Comparison of ENCODE assay signal across 8 cellular contexts in the genomic region with DNA sequence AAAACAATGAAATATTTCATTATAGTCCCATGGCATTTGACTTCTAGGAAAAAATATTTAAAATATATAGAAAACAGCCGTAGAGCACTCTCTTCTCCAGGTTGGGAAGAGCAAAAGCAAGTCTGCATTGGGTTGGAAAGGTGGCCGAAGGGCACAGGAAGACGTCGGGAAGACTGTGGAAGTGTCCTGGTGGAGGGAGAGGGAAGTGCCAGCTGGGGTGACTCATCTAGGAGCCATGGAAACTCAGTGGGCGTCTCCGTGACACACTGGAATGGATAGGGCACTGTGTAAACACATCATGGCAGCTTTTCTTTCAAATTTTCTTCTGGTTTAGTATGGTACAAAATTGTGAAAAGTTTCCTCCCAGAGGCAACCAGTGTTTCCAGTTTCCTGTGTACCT. TPM values are rescaled to one million over a fixed set of nuclear protein-coding genes. Genes with fewer than 3 reads are reported as not detected.
DNase-seq lines count a peak whose midpoint lies in the region; ATAC-seq and TF ChIP-seq lines count a peak whose summit lies in the region.

No MANE protein-coding gene starts in this region.

- ATAC-seq in left colon, result peak; percentile 100
- peak; percentile 95 for ATAC-seq in upper lobe of right lung
- no peak for ATAC-seq in T-cell (replicated peaks in 1 of 4)
- ATAC-seq in HG02763 (IDR thresholded peaks at IDR 0.05; ENCODE audit: unreplicated experiment), result no peak

- peaks cover 27% of the 10 kb centered on the region for H3K79me2 ChIP-seq in ACC112 (ENCODE audit: control insufficient read depth, insufficient read depth, low read length, unreplicated experiment)

- H3K27me3 ChIP-seq in ACC112 (ENCODE audit: insufficient read depth, low read length) (no peaks in the 10 kb centered on the region), upper lobe of right lung (no peaks in the 10 kb centered on the region)

- BruUV-seq in MCF 10A (replicated peaks; lab: Mats Ljungman, UMichigan), result no TSS peak

- H3K9me3 Mint-ChIP-seq in HFFc6 (no peaks in the 10 kb centered on the region), MCF 10A (ENCODE audit: unreplicated experiment) (no peaks in the 10 kb centered on the region), T-cell (no peaks in the 10 kb centered on the region)

- POLR2A ChIA-PET in MCF 10A (lab: Yijun Ruan, JAX), result interaction anchor here (0.7 to 5.5 kb wide), 10 partner anchors 9 to 1295 kb away, joined by 3 to 64 read pairs (median 4); a partner anchor contains a TSS
- POLR2A ChIA-PET in T-cell (lab: Charles Lee), result interaction anchor here in 1 of 2 donors (1.1 kb wide), 1 partner anchor 13 kb away, joined by 4 read pairs; a partner anchor contains a TSS

- H3K9me3 ChIP-seq in upper lobe of right lung, result no peaks in the 10 kb centered on the region

- H3K4me3 Mint-ChIP-seq in HFFc6 (peak overlapping the region; percentile 36), MCF 10A (ENCODE audit: unreplicated experiment) (no peak overlapping the region), T-cell (no peak overlapping the region)

- H3K27ac Mint-ChIP-seq in HFFc6 (peak overlapping the region; percentile 76), MCF 10A (ENCODE audit: low read depth, unreplicated experiment) (peak overlapping the region; percentile 60), T-cell (no peak overlapping the region)

- H3K27ac ChIP-seq in ACC112 (ENCODE audit: low read depth, low read length), result peak overlapping the region; percentile 80
- H3K27ac ChIP-seq in upper lobe of right lung, result no peak overlapping the region

- H3K36me3 Mint-ChIP-seq in HFFc6 (ENCODE audit: low read depth) (peaks cover 25% of the 10 kb centered on the region), MCF 10A (ENCODE audit: insufficient read depth, unreplicated experiment) (peaks cover 36% of the 10 kb centered on the region), T-cell (peaks cover 44% of the 10 kb centered on the region)

- H3K27me3 Mint-ChIP-seq in HFFc6 (ENCODE audit: insufficient read depth) (no peaks in the 10 kb centered on the region; the same call in 1 of the 2 replicates), MCF 10A (ENCODE audit: insufficient read depth, unreplicated experiment) (no peaks in the 10 kb centered on the region), T-cell (no peaks in the 10 kb centered on the region)

- H2AFZ ChIP-seq in ACC112 (ENCODE audit: low read length, unreplicated experiment), result no peak overlapping the region

- TF ChIP-seq CTCF in HFFc6 (IDR thresholded peaks at IDR 0.05) (peak; percentile 83), MCF 10A (IDR thresholded peaks at IDR 0.05; ENCODE audit: unreplicated experiment) (peak; percentile 66), upper lobe of right lung (IDR thresholded peaks at IDR 0.05) (peak; percentile 59)

- intact Hi-C loops in MCF 10A (cut with micrococcal nuclease) (no loop called here), left colon (cut with DNase I, micrococcal nuclease) (no loop called here), upper lobe of right lung (cut with DNase I) (no loop called here)

- H3K4me3 ChIP-seq in ACC112 (ENCODE audit: low read depth, low read length) (no peak overlapping the region), upper lobe of right lung (no peak overlapping the region)

- H3K36me3 ChIP-seq in ACC112 (ENCODE audit: insufficient read depth, low read length) (peaks cover 6% of the 10 kb centered on the region; the same call in 1 of the 2 replicates), upper lobe of right lung (peaks cover 56% of the 10 kb centered on the region)

- CTCF ChIA-PET in MCF 10A (lab: Yijun Ruan, JAX), result interaction anchor here (0.5 to 1.4 kb wide), 2 partner anchors 11 to 221 kb away, joined by 3 to 14 read pairs; no protein-coding TSS in a partner anchor
- CTCF ChIA-PET in T-cell (lab: Charles Lee), result interaction anchor here in 1 of 2 donors (0.7 kb wide), 1 partner anchor 29 kb away, joined by 3 read pairs; no protein-coding TSS in a partner anchor

- H3K4me1 Mint-ChIP-seq in HFFc6 (ENCODE audit: low read depth) (peaks cover 35% of the 10 kb centered on the region), MCF 10A (ENCODE audit: insufficient read depth, unreplicated experiment) (peaks cover 16% of the 10 kb centered on the region), T-cell (peaks cover 21 to 30% (median 24%) of the 10 kb centered on the region in 3 donors)

- peaks cover 9% of the 10 kb centered on the region for H3K4me1 ChIP-seq in ACC112 (ENCODE audit: control insufficient read depth, insufficient read depth, low read length, unreplicated experiment)
- peaks cover 14% of the 10 kb centered on the region for H3K4me1 ChIP-seq in upper lobe of right lung

- DNase-seq in HFFc6, result peak; percentile 87
- DNase-seq in MCF 10A (ENCODE audit: unreplicated experiment), result peak; percentile 91
- peak; percentile 75 to 79 for DNase-seq in left colon
- DNase-seq in upper lobe of right lung, result peak; percentile 77
- no peak for DNase-seq in T-cell
- no peak for DNase-seq in activated CD8-positive, alpha-beta memory T cell treated with anti-CD3 and anti-CD28 coated beads, Interleukin-2, amount 50 U/mL, for 4 hours

RNA-seq across cellular contexts. Expression of a gene that starts 12.7 kb away (rescaled TPM):
- 10 to 100 TPM; 32.1 to 40.8 (median 38.4) TPM for total RNA-seq in HFFc6 (2021; fragmentation: NEBNext Ultra II Directional; extraction: Animal tissue kit (Norgen Biotek cat#: 25700))
- 62.5 and 66.4 TPM in 2 replicates for total RNA-seq in MCF 10A (2022)
- 10 to 100 TPM; 66.6 to 72.6 TPM for total RNA-seq in left colon
- 72.5 TPM for total RNA-seq in upper lobe of right lung
- 100 to 1,000 TPM in 2 of 5 donors, 10 to 100 TPM in 3; 79.1 to 229 (median 83.3) TPM for total RNA-seq in T-cell

RNA-seq across cellular contexts. Expression of a gene that starts 17.7 kb away (rescaled TPM):
- 10 to 100 TPM; 37.8 to 44.6 (median 41.0) TPM for total RNA-seq in HFFc6 (2021; fragmentation: NEBNext Ultra II Directional; extraction: Animal tissue kit (Norgen Biotek cat#: 25700))
- total RNA-seq in MCF 10A (2022) (84.9 and 86.9 TPM in 2 replicates), left colon (100 to 1,000 TPM in 1 of 2 donors, 10 to 100 TPM in 1; 93.1 to 144 TPM), upper lobe of right lung (52.1 TPM), T-cell (100 to 1,000 TPM in 2 of 5 donors, 10 to 100 TPM in 3; 78.4 to 164 (median 83.5) TPM)

RNA-seq across cellular contexts. Expression of a gene that starts 36.7 kb away (rescaled TPM):
- total RNA-seq in HFFc6 (2021; fragmentation: NEBNext Ultra II Directional; extraction: Animal tissue kit (Norgen Biotek cat#: 25700)), result 100 to 1,000 TPM; 121 to 141 (median 132) TPM
- total RNA-seq in MCF 10A (2022) (60.4 and 71.5 TPM in 2 replicates), left colon (10 to 100 TPM; 85.0 to 98.7 TPM), upper lobe of right lung (51.6 TPM), T-cell (10 to 100 TPM; 52.4 to 58.1 (median 53.3) TPM)

RNA-seq across cellular contexts. Expression of a gene that starts 37.4 kb away (rescaled TPM):
- 100 to 1,000 TPM in 3 of 6 experiments, 10 to 100 TPM in 3; 90.4 to 104 (median 100.0) TPM for total RNA-seq in HFFc6 (2021; fragmentation: NEBNext Ultra II Directional; extraction: Animal tissue kit (Norgen Biotek cat#: 25700))
- total RNA-seq in MCF 10A (2022) (51.9 and 66.8 TPM in 2 replicates), left colon (100 to 1,000 TPM; 143 to 148 TPM), upper lobe of right lung (242 TPM), T-cell (1,000 to 10,000 TPM in 2 of 5 donors, 100 to 1,000 TPM in 3; 526 to 1,075 (median 979) TPM)

Comparison
In these comparisons a context has a peak if more than half of its experiments do, and no peak if none do; other contexts are left out.
1. DNase-seq: peak in HFFc6 (single experiment), MCF 10A (single experiment), left colon (2 of 2) and upper lobe of right lung (single experiment); none in T-cell (0 of 34) and activated CD8-positive, alpha-beta memory T cell treated with anti-CD3 and anti-CD28 coated beads, Interleukin-2, amount 50 U/mL, for 4 hours (single experiment).
2. H3K27ac Mint-ChIP-seq: peak in HFFc6 (single experiment) and MCF 10A (single experiment); none in T-cell (0 of 2).
3. ATAC-seq: peak in left colon (single experiment) and upper lobe of right lung (single experiment); none in T-cell (0 of 4) and HG02763 (single experiment).
4. Peak in every context shown above with its lines, with median percentiles within 50 percentile points of each other: CTCF ChIP-seq.